1 cellular context compared by ENCODE assay signal in genomic region chr3:15205934-15206661, GRCh38.
TF ChIP-seq lines count a peak whose summit lies in the region.

CAPN7 (plus strand) TSS chr3:15206246; CDS start chr3:15206496, 250 bp downstream.

TF ChIP-seq in K562, 482 proteins besides CTCF, POLR2A, EP300 and RAD21 (continued from another document and continues in another):
- peak; percentile 85 for TF ChIP-seq CTBP1 (IDR thresholded peaks at IDR 0.05; ENCODE audit: borderline replicate concordance)
- no peak for TF ChIP-seq ZNF217 (CRISPR knock-in tag; IDR thresholded peaks at IDR 0.05)
- TF ChIP-seq CBX8 (IDR thresholded peaks at IDR 0.05; ENCODE audit: borderline replicate concordance, extremely low read depth, low read depth, low read length, poor library complexity, severe bottlenecking), result no peak
- TF ChIP-seq ZFP1 (CRISPR knock-in tag; IDR thresholded peaks at IDR 0.05), result 0 out of 2 replicates have a peak, but pooled peaks have one; percentile 43
- peak; percentile 93 for TF ChIP-seq CHD2 (IDR thresholded peaks at IDR 0.05; ENCODE audit: low read depth, low read length)
- no peak for TF ChIP-seq RBM15 (IDR thresholded peaks at IDR 0.05; ENCODE audit: insufficient read depth, low read length)
- TF ChIP-seq EGR1 (conservative IDR thresholded peaks at IDR 0.05), result peak; percentile 94
- TF ChIP-seq RAD51 (IDR thresholded peaks at IDR 0.05; ENCODE audit: borderline replicate concordance, low read depth), result peak; percentile 93
- no peak for TF ChIP-seq MEF2D (tag; conservative IDR thresholded peaks at IDR 0.05; ENCODE audit: low read depth)
- no peak for TF ChIP-seq DNMT1 (IDR thresholded peaks at IDR 0.05)
- no peak for TF ChIP-seq ZFP36 (IDR thresholded peaks at IDR 0.05; ENCODE audit: low read depth, low read length, partially characterized antibody)
- TF ChIP-seq NFE2L1 (tag; IDR thresholded peaks at IDR 0.05; ENCODE audit: borderline replicate concordance, low read depth), result no peak
- peak; percentile 91 for TF ChIP-seq GATAD2B (IDR thresholded peaks at IDR 0.05; ENCODE audit: borderline replicate concordance)
- TF ChIP-seq ZNF696 (CRISPR knock-in tag; conservative IDR thresholded peaks at IDR 0.05), result no peak
- peak; percentile 98 for TF ChIP-seq CREB3L1 (IDR thresholded peaks at IDR 0.05; ENCODE audit: borderline replicate concordance, low read depth)
- TF ChIP-seq, protein P1, sequence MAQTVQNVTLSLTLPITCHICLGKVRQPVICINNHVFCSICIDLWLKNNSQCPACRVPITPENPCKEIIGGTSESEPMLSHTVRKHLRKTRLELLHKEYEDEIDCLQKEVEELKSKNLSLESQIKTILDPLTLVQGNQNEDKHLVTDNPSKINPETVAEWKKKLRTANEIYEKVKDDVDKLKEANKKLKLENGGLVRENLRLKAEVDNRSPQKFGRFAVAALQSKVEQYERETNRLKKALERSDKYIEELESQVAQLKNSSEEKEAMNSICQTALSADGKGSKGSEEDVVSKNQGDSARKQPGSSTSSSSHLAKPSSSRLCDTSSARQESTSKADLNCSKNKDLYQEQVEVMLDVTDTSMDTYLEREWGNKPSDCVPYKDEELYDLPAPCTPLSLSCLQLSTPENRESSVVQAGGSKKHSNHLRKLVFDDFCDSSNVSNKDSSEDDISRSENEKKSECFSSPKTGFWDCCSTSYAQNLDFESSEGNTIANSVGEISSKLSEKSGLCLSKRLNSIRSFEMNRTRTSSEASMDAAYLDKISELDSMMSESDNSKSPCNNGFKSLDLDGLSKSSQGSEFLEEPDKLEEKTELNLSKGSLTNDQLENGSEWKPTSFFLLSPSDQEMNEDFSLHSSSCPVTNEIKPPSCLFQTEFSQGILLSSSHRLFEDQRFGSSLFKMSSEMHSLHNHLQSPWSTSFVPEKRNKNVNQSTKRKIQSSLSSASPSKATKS (CRISPR knock-in tag; IDR thresholded peaks at IDR 0.05), result no peak
- TF ChIP-seq, protein P2, sequence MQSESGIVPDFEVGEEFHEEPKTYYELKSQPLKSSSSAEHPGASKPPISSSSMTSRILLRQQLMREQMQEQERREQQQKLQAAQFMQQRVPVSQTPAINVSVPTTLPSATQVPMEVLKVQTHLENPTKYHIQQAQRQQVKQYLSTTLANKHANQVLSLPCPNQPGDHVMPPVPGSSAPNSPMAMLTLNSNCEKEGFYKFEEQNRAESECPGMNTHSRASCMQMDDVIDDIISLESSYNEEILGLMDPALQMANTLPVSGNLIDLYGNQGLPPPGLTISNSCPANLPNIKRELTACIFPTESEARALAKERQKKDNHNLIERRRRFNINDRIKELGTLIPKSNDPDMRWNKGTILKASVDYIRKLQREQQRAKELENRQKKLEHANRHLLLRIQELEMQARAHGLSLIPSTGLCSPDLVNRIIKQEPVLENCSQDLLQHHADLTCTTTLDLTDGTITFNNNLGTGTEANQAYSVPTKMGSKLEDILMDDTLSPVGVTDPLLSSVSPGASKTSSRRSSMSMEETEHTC (IDR thresholded peaks at IDR 0.05), result peak; percentile 77; the same call in 1 of the 2 replicates
- TF ChIP-seq NR4A1 (CRISPR knock-in tag; IDR thresholded peaks at IDR 0.05), result peak; percentile 92; the same call in 1 of the 2 replicates
- 0 out of 2 replicates have a peak, but pooled peaks have one; percentile 61 for TF ChIP-seq NR4A1 (tag; IDR thresholded peaks at IDR 0.05)
- no peak for TF ChIP-seq BRD9 (IDR thresholded peaks at IDR 0.05; ENCODE audit: low read depth, partially characterized antibody)
- 0 out of 2 replicates have a peak, but pooled peaks have one; percentile 8 for TF ChIP-seq ZNF143 (CRISPR knock-in tag; IDR thresholded peaks at IDR 0.05)
- TF ChIP-seq ZNF263 (CRISPR knock-in tag; IDR thresholded peaks at IDR 0.05; ENCODE audit: borderline replicate concordance), result no peak; the same call in 1 of the 2 replicates
- TF ChIP-seq CBFA2T3 (IDR thresholded peaks at IDR 0.05), result peak; percentile 68
- TF ChIP-seq HMG20B (CRISPR knock-in tag; IDR thresholded peaks at IDR 0.05), result no peak
- peak; percentile 33; the same call in 1 of the 2 replicates for TF ChIP-seq HLTF (IDR thresholded peaks at IDR 0.05)
- no peak for TF ChIP-seq ZNF764 (CRISPR knock-in tag; IDR thresholded peaks at IDR 0.05; ENCODE audit: low read depth)
- TF ChIP-seq RBM17 (IDR thresholded peaks at IDR 0.05; ENCODE audit: borderline replicate concordance, low read depth, low read length), result no peak
- TF ChIP-seq SRSF3 (IDR thresholded peaks at IDR 0.05; ENCODE audit: insufficient read depth, low read length), result peak; percentile 84; the same call in 1 of the 2 replicates
- no peak for TF ChIP-seq KDM2B (CRISPR knock-in tag; IDR thresholded peaks at IDR 0.05)
- peak; percentile 72 for TF ChIP-seq PHF20 (IDR thresholded peaks at IDR 0.05; ENCODE audit: partially characterized antibody)
- peak; percentile 71 for TF ChIP-seq RNF2 (IDR thresholded peaks at IDR 0.05)
- no peak for TF ChIP-seq HNRNPK (IDR thresholded peaks at IDR 0.05; ENCODE audit: low read depth, low read length, poor library complexity, severe bottlenecking)
- TF ChIP-seq HOMEZ (CRISPR knock-in tag; IDR thresholded peaks at IDR 0.05), result no peak; the same call in 1 of the 2 replicates
- TF ChIP-seq ZNF408 (CRISPR knock-in tag; IDR thresholded peaks at IDR 0.05; ENCODE audit: low read depth), result no peak
- no peak for TF ChIP-seq PRPF4 (IDR thresholded peaks at IDR 0.05; ENCODE audit: insufficient read depth, low read depth, low read length, poor library complexity, severe bottlenecking)
- TF ChIP-seq CREM (IDR thresholded peaks at IDR 0.05; ENCODE audit: low read depth), result peak; percentile 76
- TF ChIP-seq GABPB2 (CRISPR knock-in tag; conservative IDR thresholded peaks at IDR 0.05), result no peak
- no peak for TF ChIP-seq NCOR1 (IDR thresholded peaks at IDR 0.05)
- peak; percentile 51 for TF ChIP-seq POU5F1 (IDR thresholded peaks at IDR 0.05; ENCODE audit: borderline replicate concordance, low read depth, low read length, partially characterized antibody)
- no peak for TF ChIP-seq TAF9B (IDR thresholded peaks at IDR 0.05; ENCODE audit: partially characterized antibody)
- TF ChIP-seq ZNF3 (CRISPR knock-in tag; IDR thresholded peaks at IDR 0.05), result no peak
- TF ChIP-seq TRIM24 (IDR thresholded peaks at IDR 0.05), result no peak
- peak; percentile 84 for TF ChIP-seq GATAD2A (IDR thresholded peaks at IDR 0.05)
- peak; percentile 94 for TF ChIP-seq KDM5B (IDR thresholded peaks at IDR 0.05; ENCODE audit: insufficient replicate concordance, low read depth, low read length)
- TF ChIP-seq, protein P3, sequence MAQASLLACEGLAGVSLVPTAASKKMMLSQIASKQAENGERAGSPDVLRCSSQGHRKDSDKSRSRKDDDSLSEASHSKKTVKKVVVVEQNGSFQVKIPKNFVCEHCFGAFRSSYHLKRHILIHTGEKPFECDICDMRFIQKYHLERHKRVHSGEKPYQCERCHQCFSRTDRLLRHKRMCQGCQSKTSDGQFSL (CRISPR knock-in tag; IDR thresholded peaks at IDR 0.05), result no peak
- TF ChIP-seq, protein P3 (tag; IDR thresholded peaks at IDR 0.05), result no peak
- TF ChIP-seq NR0B1 (IDR thresholded peaks at IDR 0.05; ENCODE audit: partially characterized antibody), result no peak
- no peak for TF ChIP-seq SMC3 (conservative IDR thresholded peaks at IDR 0.05; ENCODE audit: insufficient read depth, low read depth, low read length)
- TF ChIP-seq ZNF778 (CRISPR knock-in tag; IDR thresholded peaks at IDR 0.05), result no peak
- peak; percentile 90 for TF ChIP-seq KAT7 (CRISPR knock-in tag; IDR thresholded peaks at IDR 0.05; ENCODE audit: borderline replicate concordance)
- TF ChIP-seq, protein P4, sequence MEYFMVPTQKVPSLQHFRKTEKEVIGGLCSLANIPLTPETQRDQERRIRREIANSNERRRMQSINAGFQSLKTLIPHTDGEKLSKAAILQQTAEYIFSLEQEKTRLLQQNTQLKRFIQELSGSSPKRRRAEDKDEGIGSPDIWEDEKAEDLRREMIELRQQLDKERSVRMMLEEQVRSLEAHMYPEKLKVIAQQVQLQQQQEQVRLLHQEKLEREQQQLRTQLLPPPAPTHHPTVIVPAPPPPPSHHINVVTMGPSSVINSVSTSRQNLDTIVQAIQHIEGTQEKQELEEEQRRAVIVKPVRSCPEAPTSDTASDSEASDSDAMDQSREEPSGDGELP (CRISPR knock-in tag; IDR thresholded peaks at IDR 0.05; ENCODE audit: borderline replicate concordance), result peak; percentile 95
- TF ChIP-seq TGIF2 (CRISPR knock-in tag; IDR thresholded peaks at IDR 0.05), result peak; percentile 89; the same call in 1 of the 2 replicates
- peak; percentile 93; the same call in 1 of the 2 replicates for TF ChIP-seq NR3C1 (CRISPR knock-in tag; IDR thresholded peaks at IDR 0.05)
- TF ChIP-seq, protein P5, sequence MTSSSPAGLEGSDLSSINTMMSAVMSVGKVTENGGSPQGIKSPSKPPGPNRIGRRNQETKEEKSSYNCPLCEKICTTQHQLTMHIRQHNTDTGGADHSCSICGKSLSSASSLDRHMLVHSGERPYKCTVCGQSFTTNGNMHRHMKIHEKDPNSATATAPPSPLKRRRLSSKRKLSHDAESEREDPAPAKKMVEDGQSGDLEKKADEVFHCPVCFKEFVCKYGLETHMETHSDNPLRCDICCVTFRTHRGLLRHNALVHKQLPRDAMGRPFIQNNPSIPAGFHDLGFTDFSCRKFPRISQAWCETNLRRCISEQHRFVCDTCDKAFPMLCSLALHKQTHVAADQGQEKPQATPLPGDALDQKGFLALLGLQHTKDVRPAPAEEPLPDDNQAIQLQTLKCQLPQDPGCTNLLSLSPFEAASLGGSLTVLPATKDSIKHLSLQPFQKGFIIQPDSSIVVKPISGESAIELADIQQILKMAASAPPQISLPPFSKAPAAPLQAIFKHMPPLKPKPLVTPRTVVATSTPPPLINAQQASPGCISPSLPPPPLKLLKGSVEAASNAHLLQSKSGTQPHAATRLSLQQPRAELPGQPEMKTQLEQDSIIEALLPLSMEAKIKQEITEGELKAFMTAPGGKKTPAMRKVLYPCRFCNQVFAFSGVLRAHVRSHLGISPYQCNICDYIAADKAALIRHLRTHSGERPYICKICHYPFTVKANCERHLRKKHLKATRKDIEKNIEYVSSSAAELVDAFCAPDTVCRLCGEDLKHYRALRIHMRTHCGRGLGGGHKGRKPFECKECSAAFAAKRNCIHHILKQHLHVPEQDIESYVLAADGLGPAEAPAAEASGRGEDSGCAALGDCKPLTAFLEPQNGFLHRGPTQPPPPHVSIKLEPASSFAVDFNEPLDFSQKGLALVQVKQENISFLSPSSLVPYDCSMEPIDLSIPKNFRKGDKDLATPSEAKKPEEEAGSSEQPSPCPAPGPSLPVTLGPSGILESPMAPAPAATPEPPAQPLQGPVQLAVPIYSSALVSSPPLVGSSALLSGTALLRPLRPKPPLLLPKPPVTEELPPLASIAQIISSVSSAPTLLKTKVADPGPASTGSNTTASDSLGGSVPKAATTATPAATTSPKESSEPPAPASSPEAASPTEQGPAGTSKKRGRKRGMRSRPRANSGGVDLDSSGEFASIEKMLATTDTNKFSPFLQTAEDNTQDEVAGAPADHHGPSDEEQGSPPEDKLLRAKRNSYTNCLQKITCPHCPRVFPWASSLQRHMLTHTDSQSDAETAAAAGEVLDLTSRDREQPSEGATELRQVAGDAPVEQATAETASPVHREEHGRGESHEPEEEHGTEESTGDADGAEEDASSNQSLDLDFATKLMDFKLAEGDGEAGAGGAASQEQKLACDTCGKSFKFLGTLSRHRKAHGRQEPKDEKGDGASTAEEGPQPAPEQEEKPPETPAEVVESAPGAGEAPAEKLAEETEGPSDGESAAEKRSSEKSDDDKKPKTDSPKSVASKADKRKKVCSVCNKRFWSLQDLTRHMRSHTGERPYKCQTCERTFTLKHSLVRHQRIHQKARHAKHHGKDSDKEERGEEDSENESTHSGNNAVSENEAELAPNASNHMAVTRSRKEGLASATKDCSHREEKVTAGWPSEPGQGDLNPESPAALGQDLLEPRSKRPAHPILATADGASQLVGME (CRISPR knock-in tag; IDR thresholded peaks at IDR 0.05), result peak; percentile 89
